In genomic region chr10:74011016-74011415, GRCh38 we compare ENCODE assay signal across 11 cellular contexts. TPM values are rescaled to one million over a fixed set of nuclear protein-coding genes. Genes with fewer than 3 reads are reported as not detected.
DNase-seq lines count a peak whose midpoint lies in the region; ATAC-seq and TF ChIP-seq lines count a peak whose summit lies in the region.
"Had no signal": no experiment of that assay in that cellular context is flagged by ENCODE, and none has a peak within 500 bp of the region (broad histone marks: within the 10 kb centered on the region; RNA-seq: fewer than 3 reads in every experiment).

No MANE protein-coding gene starts in this region.

- intact Hi-C loops in ascending aorta (cut with DNase I) (no loop called here), natural killer cell (cut with micrococcal nuclease) (no loop called here)
- intact Hi-C loops in activated CD4-positive, alpha-beta T cell treated with anti-CD3 and anti-CD28 coated beads, Interleukin-2, amount 10 ng/mL, durations not matched to agents 24 days and 14 days (cut with micrococcal nuclease), result no loop called here

- H3K36me3 Mint-ChIP-seq in natural killer cell, result no peaks in the 10 kb centered on the region
- peaks cover 17% of the 10 kb centered on the region for H3K36me3 Mint-ChIP-seq in activated CD4-positive, alpha-beta T cell treated with anti-CD3 and anti-CD28 coated beads, Interleukin-2, amount 10 ng/mL, durations not matched to agents 24 days and 14 days (ENCODE audit: low read depth)

- DNase-seq in AML-193 (lab: John Stamatoyannopoulos, UW) (peak; percentile 48 to 68), Kasumi-1 (lab: John Stamatoyannopoulos, UW) (peak; percentile 70 to 78), ascending aorta (ENCODE audit: low spot score in 2 of 2) (no peak), natural killer cell (no peak), UCSD-AML1 (lab: John Stamatoyannopoulos, UW; ENCODE audit: unreplicated experiment) (no peak)
- DNase-seq in activated CD4-positive, alpha-beta T cell treated with anti-CD3 and anti-CD28 coated beads, Interleukin-2, amount 10 ng/mL, durations not matched to agents 24 days and 14 days, result no peak
- no peak for DNase-seq in activated naive CD4-positive, alpha-beta T cell (lab: John Stamatoyannopoulos, UW)
- DNase-seq: activated T-cell treated with anti-CD3 and anti-CD28 coated beads, Interleukin-2, amount 50 U/mL, for 4 hours; NCI-H1092; NK-92 treated with Interleukin-12 subunit alpha and Interleukin-12 subunit beta, amount 100 ng/mL, for 24 hours had no signal

- no peaks in the 10 kb centered on the region for H3K36me3 ChIP-seq in ascending aorta

- H3K27me3 ChIP-seq in ascending aorta, result no peaks in the 10 kb centered on the region

- peaks cover 48 to 57% of the 10 kb centered on the region in 2 donors for H3K4me1 Mint-ChIP-seq in natural killer cell
- peaks cover 31% of the 10 kb centered on the region for H3K4me1 Mint-ChIP-seq in activated CD4-positive, alpha-beta T cell treated with anti-CD3 and anti-CD28 coated beads, Interleukin-2, amount 10 ng/mL, durations not matched to agents 24 days and 14 days

- H3K27me3 Mint-ChIP-seq in natural killer cell (ENCODE audit: low read depth in 2 of 2), result no peaks in the 10 kb centered on the region
- H3K27me3 Mint-ChIP-seq in activated CD4-positive, alpha-beta T cell treated with anti-CD3 and anti-CD28 coated beads, Interleukin-2, amount 10 ng/mL, durations not matched to agents 24 days and 14 days, result no peaks in the 10 kb centered on the region

- H3K4me1 ChIP-seq in ascending aorta, result peaks cover 6 to 64% of the 10 kb centered on the region in 2 donors

- H3K4me3 Mint-ChIP-seq in natural killer cell, result peak overlapping the region; percentile 49
- no peak overlapping the region for H3K4me3 Mint-ChIP-seq in activated CD4-positive, alpha-beta T cell treated with anti-CD3 and anti-CD28 coated beads, Interleukin-2, amount 10 ng/mL, durations not matched to agents 24 days and 14 days
- H3K4me3 Mint-ChIP-seq: activated T-cell treated with anti-CD3 and anti-CD28 coated beads, Interleukin-2, amount 50 U/mL, for 4 hours had no signal

- peak overlapping the region; percentile 80 to 81 for H3K27ac Mint-ChIP-seq in natural killer cell
- H3K27ac Mint-ChIP-seq in activated CD4-positive, alpha-beta T cell treated with anti-CD3 and anti-CD28 coated beads, Interleukin-2, amount 10 ng/mL, durations not matched to agents 24 days and 14 days, result no peak overlapping the region

- TF ChIP-seq CTCF in ascending aorta (IDR thresholded peaks at IDR 0.05), result no peak
- TF ChIP-seq CTCF in natural killer cell (IDR thresholded peaks at IDR 0.05), result no peak

- ATAC-seq in natural killer cell (no peak), GM21576 (IDR thresholded peaks at IDR 0.05; ENCODE audit: unreplicated experiment) (no peak)
- ATAC-seq: activated T-cell treated with anti-CD3 and anti-CD28 coated beads, Interleukin-2, amount 50 U/mL, for 4 hours had no signal

- no peaks in the 10 kb centered on the region for H3K9me3 ChIP-seq in ascending aorta

- peak overlapping the region in 1 of 2 donors; percentile 1 for H3K4me3 ChIP-seq in ascending aorta

- no peaks in the 10 kb centered on the region for H3K9me3 Mint-ChIP-seq in natural killer cell
- H3K9me3 Mint-ChIP-seq in activated CD4-positive, alpha-beta T cell treated with anti-CD3 and anti-CD28 coated beads, Interleukin-2, amount 10 ng/mL, durations not matched to agents 24 days and 14 days, result no peaks in the 10 kb centered on the region
- H3K9me3 Mint-ChIP-seq: activated T-cell treated with anti-CD3 and anti-CD28 coated beads, Interleukin-2, amount 50 U/mL, for 4 hours had no signal

- H3K27ac ChIP-seq in ascending aorta, result peak overlapping the region; percentile 30 to 60

RNA-seq across cellular contexts. Expression of gene VCL, which starts 13.1 kb away (rescaled TPM):
- total RNA-seq in ascending aorta (333 TPM), natural killer cell (100 to 1,000 TPM; 121 to 145 (median 122) TPM)
- total RNA-seq in activated CD4-positive, alpha-beta T cell treated with anti-CD3 and anti-CD28 coated beads, Interleukin-2, amount 10 ng/mL, durations not matched to agents 24 days and 14 days, result 26.1 and 26.8 TPM in 2 replicates

Comparison
In these comparisons a context has a peak if more than half of its experiments do, and no peak if none do; other contexts are left out.
1. DNase-seq: peak in AML-193 (2 of 2) and Kasumi-1 (2 of 2); none in ascending aorta (0 of 2), natural killer cell (single experiment), activated CD4-positive, alpha-beta T cell treated with anti-CD3 and anti-CD28 coated beads, Interleukin-2, amount 10 ng/mL, durations not matched to agents 24 days and 14 days (single experiment), UCSD-AML1 (single experiment) and activated naive CD4-positive, alpha-beta T cell (0 of 4).